Comparison of ENCODE assay signal across 14 cellular contexts in genomic region chr5:73617510-73618279, GRCh38. TPM values are rescaled to one million over a fixed set of nuclear protein-coding genes. Genes with fewer than 3 reads are reported as not detected.
A peak's percentile ranks its signal among the peaks of the same experiment; 100 is the strongest.
DNase-seq lines count a peak whose midpoint lies in the region; ATAC-seq and TF ChIP-seq lines count a peak whose summit lies in the region.
"Had no signal": no experiment of that assay in that cellular context is flagged by ENCODE, and none has a peak within 500 bp of the region (broad histone marks: within the 10 kb centered on the region; RNA-seq: fewer than 3 reads in every experiment).

No MANE protein-coding gene starts in this region.

- H3K27ac ChIP-seq in esophagus squamous epithelium: peak overlapping the region in 1 of 4 donors; percentile 3
- no peak overlapping the region for H3K27ac ChIP-seq in uterus
- H3K27ac ChIP-seq: BLaER1 treated with 17β-estradiol and CSF1 and Interleukin-3, amounts not matched to agents 10 nM and 100 nM had no signal

- ATAC-seq in HG02798 (IDR thresholded peaks at IDR 0.05; ENCODE audit: poor library complexity, unreplicated experiment) (peak; percentile 72), left colon (peak; percentile 91), GM19328 (IDR thresholded peaks at IDR 0.05; ENCODE audit: unreplicated experiment) (no peak), HG02885 (IDR thresholded peaks at IDR 0.05; ENCODE audit: poor library complexity, unreplicated experiment) (no peak)

- intact Hi-C loops in left colon (cut with DNase I, micrococcal nuclease): no loop called here
- intact Hi-C loops in esophagus squamous epithelium (cut with DNase I): no loop called here
- intact Hi-C loops in uterus (cut with DNase I; ENCODE audit: low total_unique reads): no loop called here

- TF ChIP-seq CTCF in esophagus squamous epithelium (IDR thresholded peaks at IDR 0.05) (no peak), uterus (IDR thresholded peaks at IDR 0.05) (no peak)

- H3K4me1 ChIP-seq in esophagus squamous epithelium: peaks cover 0 to 40% (median 0%) of the 10 kb centered on the region in 3 donors
- no peaks in the 10 kb centered on the region for H3K4me1 ChIP-seq in uterus
- H3K4me1 ChIP-seq: BLaER1 treated with 17β-estradiol and CSF1 and Interleukin-3, amounts not matched to agents 10 nM and 100 nM had no signal

- DNase-seq in GM03348 (ENCODE audit: low spot score) (peak; percentile 45), astrocyte of the hippocampus (ENCODE audit: low read depth, low spot score) (peak; percentile 16), left colon (no peak), esophagus squamous epithelium (lab: John Stamatoyannopoulos, UW) (no peak), uterus (no peak)
- DNase-seq: activated CD4-positive, alpha-beta T cell treated with anti-CD3 and anti-CD28 coated beads for 48 hours; kidney glomerular epithelial cell; NCI-H1417 treated with DMSO at 0.1 percent for 48 hours; NCI-H774; stimulated activated CD4-positive, alpha-beta T cell treated with anti-CD3 and anti-CD28 coated beads, Interleukin-12 subunit alpha, Interleukin-12 subunit beta, amount 100 ng/mL, for 4 hours had no signal

- H3K36me3 ChIP-seq in esophagus squamous epithelium: no peaks in the 10 kb centered on the region
- no peaks in the 10 kb centered on the region for H3K36me3 ChIP-seq in uterus
- H3K36me3 ChIP-seq: BLaER1 treated with 17β-estradiol and CSF1 and Interleukin-3, amounts not matched to agents 10 nM and 100 nM had no signal

- H3K9me3 ChIP-seq in esophagus squamous epithelium: no peaks in the 10 kb centered on the region
- no peaks in the 10 kb centered on the region for H3K9me3 ChIP-seq in uterus
- H3K9me3 ChIP-seq: BLaER1 treated with 17β-estradiol and CSF1 and Interleukin-3, amounts not matched to agents 10 nM and 100 nM had no signal

- H3K27me3 ChIP-seq in esophagus squamous epithelium (no peaks in the 10 kb centered on the region), uterus (peaks cover 0 to 4% of the 10 kb centered on the region in 2 donors)
- H3K27me3 ChIP-seq: BLaER1 treated with 17β-estradiol and CSF1 and Interleukin-3, amounts not matched to agents 10 nM and 100 nM had no signal

- WGBS in esophagus squamous epithelium, 2 donors: 54 to 62% methylated on average over 9 of the region's 9 CpGs

- TF ChIP-seq POLR2A in esophagus squamous epithelium (IDR thresholded peaks at IDR 0.05) (no peak), uterus (IDR thresholded peaks at IDR 0.05) (no peak)

- H3K4me3 ChIP-seq in esophagus squamous epithelium: no peak overlapping the region
- H3K4me3 ChIP-seq in uterus: no peak overlapping the region
- H3K4me3 ChIP-seq: BLaER1 treated with 17β-estradiol and CSF1 and Interleukin-3, amounts not matched to agents 10 nM and 100 nM had no signal

RNA-seq across cellular contexts. Expression of gene ARHGEF28, which starts 8.3 kb away (rescaled TPM):
- total RNA-seq in left colon: 10 to 100 TPM in 1 of 2 donors, 1 to 10 TPM in 1; 9.5 to 13.5 TPM
- total RNA-seq in esophagus squamous epithelium: 10 to 100 TPM in 3 of 4 donors, 1 to 10 TPM in 1; 9.2 to 34.3 (median 12.7) TPM
- 10 to 100 TPM; 11.9 to 23.2 (median 19.3) TPM for total RNA-seq in uterus

RNA-seq across cellular contexts. Expression of gene UTP15, which starts 52.2 kb away (rescaled TPM):
- total RNA-seq in left colon (10 to 100 TPM in 1 of 2 donors, 1 to 10 TPM in 1; 9.3 to 12.4 TPM), esophagus squamous epithelium (10 to 100 TPM; 12.8 to 31.7 (median 24.1) TPM), uterus (10 to 100 TPM in 2 of 4 donors, 1 to 10 TPM in 2; 6.9 to 54.5 (median 13.7) TPM)

RNA-seq across cellular contexts. Expression of gene ANKRA2, which starts 52.3 kb away (rescaled TPM):
- total RNA-seq in left colon (10 to 100 TPM; 19.5 to 20.7 TPM), esophagus squamous epithelium (10 to 100 TPM in 3 of 4 donors, 1 to 10 TPM in 1; 7.1 to 35.3 (median 15.2) TPM), uterus (10 to 100 TPM; 29.4 to 99.9 (median 45.8) TPM)

Comparison
In these comparisons a context has a peak if more than half of its experiments do, and no peak if none do; other contexts are left out.
1. DNase-seq: peak in GM03348 (single experiment) and astrocyte of the hippocampus (single experiment); none in left colon (0 of 2), esophagus squamous epithelium (single experiment) and uterus (0 of 2).
2. ATAC-seq: peak in HG02798 (single experiment) and left colon (single experiment); none in GM19328 (single experiment) and HG02885 (single experiment).